In genomic region chr7:1301054-1301811, GRCh38 we compare ENCODE assay signal across 23 cellular contexts.
"Had no signal": no experiment of that assay in that cellular context is flagged by ENCODE, and none has a peak within 500 bp of the region (broad histone marks: within the 10 kb centered on the region; RNA-seq: fewer than 3 reads in every experiment).

No MANE protein-coding gene starts in this region.

- H3K36me3 ChIP-seq: cardiac muscle cell had no signal

- DNase-seq: activated CD4-positive, alpha-beta T cell treated with anti-CD3 and anti-CD28 coated beads, Interleukin-2, amount 10 ng/mL, durations not matched to agents 7 days and 5 days; activated CD8-positive, alpha-beta memory T cell treated with anti-CD3 and anti-CD28 coated beads, Interleukin-2, amount 10 ng/mL, durations not matched to agents 7 days and 5 days; activated CD8-positive, alpha-beta T cell treated with anti-CD3 and anti-CD28 coated beads for 36 hours; activated gamma-delta T cell; activated T-cell treated with anti-CD3 and anti-CD28 coated beads for 4 hours; anterior cingulate cortex; body of pancreas; effector CD4-positive, alpha-beta T cell; erythroblast; foreskin keratinocyte; immature natural killer cell; kidney glomerular epithelial cell; occipital lobe; stimulated activated CD4-positive, alpha-beta T cell treated with anti-CD3 and anti-CD28 coated beads, Interleukin-2, amount 100 ng/mL, for 48 hours; stimulated activated CD8-positive, alpha-beta memory T cell treated with anti-CD3 and anti-CD28 coated beads, Interleukin-4, amount 100 ng/mL, for 48 hours; stimulated activated naive B cell treated with anti-CD40 and anti-IgM and Interleukin-4, amounts not matched to agents 10 μg/mL and 1 μg/mL and 100 μg/mL, for 72 hours; T-helper 2 cell; testis; trophoblast cell had no signal

- H3K4me1 ChIP-seq: body of pancreas, foreskin keratinocyte, testis had no signal

- H3K27me3 ChIP-seq: body of pancreas, cardiac muscle cell, testis had no signal

- H3K27ac ChIP-seq: body of pancreas, cardiac muscle cell, foreskin keratinocyte, hepatocyte, testis had no signal

- H2AFZ ChIP-seq: hepatocyte had no signal

- ATAC-seq: activated CD4-positive, CD25-positive, alpha-beta regulatory T cell treated with anti-CD3 and anti-CD28 coated beads, Interleukin-2, amount 50 U/mL, for 24 hours; activated CD8-positive, alpha-beta memory T cell treated with anti-CD3 and anti-CD28 coated beads, Interleukin-2, amount 10 ng/mL, durations not matched to agents 7 days and 5 days; activated CD8-positive, alpha-beta T cell treated with anti-CD3 and anti-CD28 coated beads for 36 hours; body of pancreas; foreskin keratinocyte; mucosa of descending colon; stimulated activated naive B cell treated with anti-CD40 and anti-IgM and Interleukin-4, amounts not matched to agents 10 μg/mL and 1 μg/mL and 100 μg/mL, for 72 hours had no signal

- H3K4me2 ChIP-seq: hepatocyte had no signal

- H3K9me3 ChIP-seq: body of pancreas, mucosa of descending colon, testis had no signal

- H3K4me3 ChIP-seq: body of pancreas, cardiac muscle cell, hepatocyte, mucosa of descending colon, testis had no signal
